Comparison of ENCODE assay signal across 8 cellular contexts in genomic region chr14:76947078-76947837, GRCh38.
DNase-seq lines count a peak whose midpoint lies in the region; ATAC-seq lines count a peak whose summit lies in the region.

No MANE protein-coding gene starts in this region.

- peak; percentile 68 to 82 (median 72) for DNase-seq in CD4-positive, alpha-beta memory T cell
- peak in 72 of 76 experiments; percentile 18 to 86 (median 69) for DNase-seq in HUDEP-2 (lab: John Stamatoyannopoulos, UW; ENCODE audit: unreplicated experiment in 76 of 76)
- DNase-seq in NOMO-1 treated with dmso at 0.1 percent for 144 hours (lab: John Stamatoyannopoulos, UW; ENCODE audit: unreplicated experiment) = peak; percentile 48
- DNase-seq in activated T-cell treated with anti-CD3 and anti-CD28 coated beads for 24 hours (ENCODE audit: low read depth) = peak; percentile 72
- no peak for DNase-seq in epithelial cell of prostate (ENCODE audit: low read depth, low spot score)
- peak; percentile 46 for DNase-seq in stimulated activated CD8-positive, alpha-beta memory T cell treated with anti-CD3 and anti-CD28 coated beads, Interleukin-7, amount 100 ng/mL, for 24 hours (ENCODE audit: low read depth)

- H3K9me3 Mint-ChIP-seq in CD4-positive, alpha-beta memory T cell = no peaks in the 10 kb centered on the region

- no peaks in the 10 kb centered on the region for H3K36me3 Mint-ChIP-seq in CD4-positive, alpha-beta memory T cell

- H3K36me3 ChIP-seq in CD4-positive, alpha-beta memory T cell (ENCODE audit: insufficient read depth, low read length) = no peaks in the 10 kb centered on the region
- no peaks in the 10 kb centered on the region for H3K36me3 ChIP-seq in mucosa of rectum (ENCODE audit: control insufficient read depth in 2 of 2, insufficient read depth in 2 of 2, low read length in 2 of 2)

- no peaks in the 10 kb centered on the region for H3K27me3 Mint-ChIP-seq in CD4-positive, alpha-beta memory T cell

- POLR2A ChIA-PET in CD4-positive, alpha-beta memory T cell (lab: Charles Lee; ENCODE audit: partially characterized antibody) = interaction anchor here (0.7 to 2.9 kb wide), 16 partner anchors 8 to 106 kb away, joined by 3 to 20 read pairs (median 5); no protein-coding TSS in a partner anchor

- H3K4me1 Mint-ChIP-seq in CD4-positive, alpha-beta memory T cell = peaks cover 16 to 39% (median 24%) of the 10 kb centered on the region in 4 donors

- H3K27ac ChIP-seq in CD4-positive, alpha-beta memory T cell (ENCODE audit: low read depth, low read length) = peak overlapping the region; percentile 33
- peak overlapping the region; percentile 85 for H3K27ac ChIP-seq in epithelial cell of prostate
- H3K27ac ChIP-seq in mucosa of rectum (ENCODE audit: low read depth in 2 of 2, low read length in 2 of 2) = peak overlapping the region; percentile 53 to 76

- peaks cover 20% of the 10 kb centered on the region for H3K4me1 ChIP-seq in CD4-positive, alpha-beta memory T cell (ENCODE audit: insufficient read depth, low read length)
- H3K4me1 ChIP-seq in mucosa of rectum (ENCODE audit: control insufficient read depth in 2 of 2, insufficient read depth in 2 of 2, low read length in 2 of 2) = peaks cover 18% of the 10 kb centered on the region in 2 donors

- H3K27ac Mint-ChIP-seq in CD4-positive, alpha-beta memory T cell = peak overlapping the region; percentile 37 to 93 (median 87)

- ATAC-seq in GM21360 (IDR thresholded peaks at IDR 0.05; ENCODE audit: unreplicated experiment) = peak; percentile 85

- intact Hi-C loops in CD4-positive, alpha-beta memory T cell (cut with micrococcal nuclease) = loop anchor here (1.0 to 2.0 kb wide), 4 partner anchors 16 to 106 kb away; no protein-coding TSS in a partner anchor

- no peaks in the 10 kb centered on the region for H3K27me3 ChIP-seq in CD4-positive, alpha-beta memory T cell (ENCODE audit: insufficient read depth, low read length)
- no peaks in the 10 kb centered on the region for H3K27me3 ChIP-seq in mucosa of rectum (ENCODE audit: control insufficient read depth in 2 of 2, insufficient read depth in 2 of 2, low read length in 2 of 2)

- peak overlapping the region; percentile 38 to 50 for H3K9ac ChIP-seq in mucosa of rectum (ENCODE audit: low read depth in 1 of 2, low read length in 2 of 2)

- peak overlapping the region in 1 of 2 donors; percentile 19 for H3K4me3 ChIP-seq in CD4-positive, alpha-beta memory T cell (ENCODE audit: low read length in 2 of 2)
- H3K4me3 ChIP-seq in mucosa of rectum (ENCODE audit: low read length in 2 of 2) = peak overlapping the region in 1 of 2 donors; percentile 26

- CTCF ChIA-PET in CD4-positive, alpha-beta memory T cell (lab: Charles Lee; ENCODE audit: partially characterized antibody) = interaction anchor here (0.6 to 6.8 kb wide), 21 partner anchors 9 to 122 kb away, joined by 3 to 50 read pairs (median 6); partner anchors contain the start of gene IRF2BPL

- H3K4me3 Mint-ChIP-seq in CD4-positive, alpha-beta memory T cell = peak overlapping the region in 7 of 8 donors; percentile 4 to 65 (median 57)

- no peaks in the 10 kb centered on the region for H3K9me3 ChIP-seq in CD4-positive, alpha-beta memory T cell (ENCODE audit: control insufficient read depth in 1 of 2, low read length in 2 of 2)
- no peaks in the 10 kb centered on the region for H3K9me3 ChIP-seq in mucosa of rectum (ENCODE audit: control insufficient read depth in 2 of 2, low read length in 2 of 2)

Comparison
In these comparisons a context has a peak if more than half of its experiments do, and no peak if none do; other contexts are left out.
1. H3K27ac ChIP-seq: peak in every context shown above with its lines; median percentile 85 in epithelial cell of prostate; 64 in mucosa of rectum; 33 in CD4-positive, alpha-beta memory T cell.